In the genomic region with DNA sequence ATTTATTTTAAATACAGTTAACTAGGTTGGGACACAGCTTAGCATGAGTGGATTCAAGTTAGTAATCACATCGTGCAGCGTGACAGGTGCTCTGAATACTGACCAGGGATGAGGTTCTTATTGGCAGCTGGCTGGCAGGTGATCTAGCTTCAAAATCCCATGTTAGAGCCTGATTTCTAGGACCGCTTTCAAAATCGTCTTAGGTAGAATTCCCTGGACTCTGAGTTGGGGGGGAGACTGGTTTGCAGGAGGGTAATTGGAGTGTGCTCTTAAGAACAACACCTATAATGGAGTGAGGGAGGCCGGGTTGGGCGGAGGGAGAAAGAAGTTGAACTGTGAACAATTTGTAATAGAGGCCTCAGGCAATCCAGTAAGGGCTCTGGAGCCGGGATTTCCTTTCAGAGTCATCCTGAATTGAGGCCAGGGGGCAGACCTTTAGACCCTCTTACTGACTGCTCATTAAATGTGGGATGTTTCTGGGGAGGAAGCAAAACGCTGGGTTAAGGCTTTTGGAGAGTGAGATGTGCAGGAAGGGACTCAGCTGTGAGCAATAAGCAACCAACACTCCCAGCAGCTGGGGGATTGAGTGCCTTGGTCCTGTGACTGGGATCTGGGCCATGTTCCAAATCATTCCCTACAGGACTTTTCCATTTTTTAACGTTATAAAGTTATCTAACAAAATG, we compare ENCODE assay signal across 7 cellular contexts. TPM values are rescaled to one million over a fixed set of nuclear protein-coding genes. Genes with fewer than 3 reads are reported as not detected.
DNase-seq lines count a peak whose midpoint lies in the region; ATAC-seq and TF ChIP-seq lines count a peak whose summit lies in the region.

No MANE protein-coding gene starts in this region.

- H3K9me3 ChIP-seq in HEK293 (ENCODE audit: control insufficient read depth, insufficient read depth, low read depth, low read length): no peaks in the 10 kb centered on the region
- no peaks in the 10 kb centered on the region for H3K9me3 ChIP-seq in fibroblast of lung (ENCODE audit: control insufficient read depth, insufficient read depth, low read depth, low read length)
- H3K9me3 ChIP-seq in smooth muscle cell (replicated peaks; ENCODE audit: low read depth): no peaks in the 10 kb centered on the region

- H3K27ac ChIP-seq in HEK293 (ENCODE audit: extremely low read depth, low read depth, low read length) (no peak overlapping the region; the same call in 1 of the 2 replicates), RWPE1 (peak overlapping the region; percentile 39), fibroblast of lung (ENCODE audit: insufficient read depth, low read length) (no peak overlapping the region), smooth muscle cell (ENCODE audit: low read depth) (no peak overlapping the region)

- H3K4me3 ChIP-seq in HEK293 (ENCODE audit: low read depth, low read length): no peak overlapping the region
- peak overlapping the region in 2 of 4 experiments; percentile 96 to 100 for H3K4me3 ChIP-seq in fibroblast of lung (replicated peaks in 1 of 4; ENCODE audit: control extremely low read depth in 1 of 4, insufficient read depth in 1 of 4, low read depth in 3 of 4, low read length in 4 of 4)
- peak overlapping the region; percentile 79 for H3K4me3 ChIP-seq in smooth muscle cell

- CTCF ChIA-PET in HEK293 (lab: Yijun Ruan, JAX) (interaction anchor here (0.5 to 4.2 kb wide), 43 partner anchors 14 to 1717 kb away, joined by 3 to 66 read pairs (median 5); a partner anchor contains a TSS), RWPE1 (lab: Yijun Ruan, JAX) (interaction anchor here (0.6 to 2.5 kb wide), 7 partner anchors 16 to 1265 kb away, joined by 3 to 17 read pairs (median 3); a partner anchor contains a TSS)

- H3K79me2 ChIP-seq in fibroblast of lung (ENCODE audit: control insufficient read depth, insufficient read depth, low read length) (peaks cover 18% of the 10 kb centered on the region), smooth muscle cell (ENCODE audit: low read depth) (peaks cover 25% of the 10 kb centered on the region)

- H3K27me3 ChIP-seq in fibroblast of lung (ENCODE audit: control insufficient read depth, insufficient read depth, low read length): no peaks in the 10 kb centered on the region
- no peaks in the 10 kb centered on the region for H3K27me3 ChIP-seq in smooth muscle cell (ENCODE audit: low read depth)

- H3K36me3 ChIP-seq in HEK293 (ENCODE audit: control insufficient read depth in 2 of 2, insufficient read depth in 1 of 2, low read length in 2 of 2): peaks cover 13 to 26% of the 10 kb centered on the region in 2 experiments
- peaks cover 3% of the 10 kb centered on the region for H3K36me3 ChIP-seq in fibroblast of lung (ENCODE audit: control insufficient read depth, insufficient read depth, low read length)
- H3K36me3 ChIP-seq in smooth muscle cell (ENCODE audit: low read depth): peaks cover 8% of the 10 kb centered on the region

- H3F3A ChIP-seq in smooth muscle cell (ENCODE audit: low read depth): no peaks in the 10 kb centered on the region

- H3K9ac ChIP-seq in fibroblast of lung (ENCODE audit: insufficient read depth, low read length) (no peak overlapping the region), smooth muscle cell (ENCODE audit: low read depth) (no peak overlapping the region)

- no peak for ATAC-seq in GM19455 (IDR thresholded peaks at IDR 0.05; ENCODE audit: unreplicated experiment)
- no peak for ATAC-seq in GM19397 (IDR thresholded peaks at IDR 0.05; ENCODE audit: unreplicated experiment)

- H2AFZ ChIP-seq in fibroblast of lung (ENCODE audit: low read length): peak overlapping the region; percentile 54
- H2AFZ ChIP-seq in smooth muscle cell (ENCODE audit: low read depth): no peak overlapping the region

- peaks cover 2% of the 10 kb centered on the region; the same call in 1 of the 2 replicates for H3K4me1 ChIP-seq in HEK293 (ENCODE audit: control insufficient read depth, insufficient read depth, low read length)
- H3K4me1 ChIP-seq in fibroblast of lung (ENCODE audit: control insufficient read depth, extremely low read depth, insufficient read depth, low read length): peaks cover 2% of the 10 kb centered on the region
- peaks cover 8% of the 10 kb centered on the region for H3K4me1 ChIP-seq in smooth muscle cell (ENCODE audit: low read depth)

- POLR2A ChIA-PET in HEK293 (lab: Yijun Ruan, JAX) (interaction anchor here (0.7 to 2.6 kb wide), 10 partner anchors 17 to 1266 kb away, joined by 3 to 19 read pairs (median 5); a partner anchor contains a TSS), RWPE1 (lab: Yijun Ruan, JAX; ENCODE audit: low non-redundant PET) (interaction anchor here (1.0 kb wide), 1 partner anchor 145 kb away, joined by 4 read pairs; no protein-coding TSS in a partner anchor)

- TF ChIP-seq CTCF in HEK293 (tag by site-specific recombination; IDR thresholded peaks at IDR 0.05) (no peak), RWPE1 (conservative IDR thresholded peaks at IDR 0.05; ENCODE audit: low read depth) (0 out of 2 replicates have a peak, but pooled peaks have one; percentile 22), fibroblast of lung (conservative IDR thresholded peaks at IDR 0.05 in 1 of 2, IDR thresholded peaks at IDR 0.05 in 1 of 2; ENCODE audit: low read depth in 1 of 2, low read length in 2 of 2) (no peak), smooth muscle cell (IDR thresholded peaks at IDR 0.05; ENCODE audit: borderline replicate concordance, insufficient read depth, poor library complexity, severe bottlenecking) (no peak)

- H4K20me1 ChIP-seq in fibroblast of lung (ENCODE audit: control insufficient read depth, extremely low read depth, insufficient read depth, low read length) (no peaks in the 10 kb centered on the region), smooth muscle cell (ENCODE audit: low read depth) (no peaks in the 10 kb centered on the region)

- DNase-seq in RWPE1 (ENCODE audit: low spot score) (no peak), fibroblast of lung (ENCODE audit: low read depth in 2 of 2) (peak in 1 of 2 donors; percentile 8), smooth muscle cell (lab: John Stamatoyannopoulos, UW; ENCODE audit: unreplicated experiment) (no peak), cerebellar cortex (ENCODE audit: low spot score) (no peak)

- H3K4me2 ChIP-seq in fibroblast of lung (ENCODE audit: extremely low read depth, insufficient read depth, low read length): peak overlapping the region; percentile 99
- H3K4me2 ChIP-seq in smooth muscle cell: peak overlapping the region; percentile 97

- WGBS in smooth muscle cell (ENCODE audit: low lambda C conversion rate): 36% methylated on average over 9 of the region's 9 CpGs

TF ChIP-seq in HEK293, 187 proteins besides CTCF, POLR2A, EP300 and RAD21 (continues in another document):
- TF ChIP-seq, protein P1, sequence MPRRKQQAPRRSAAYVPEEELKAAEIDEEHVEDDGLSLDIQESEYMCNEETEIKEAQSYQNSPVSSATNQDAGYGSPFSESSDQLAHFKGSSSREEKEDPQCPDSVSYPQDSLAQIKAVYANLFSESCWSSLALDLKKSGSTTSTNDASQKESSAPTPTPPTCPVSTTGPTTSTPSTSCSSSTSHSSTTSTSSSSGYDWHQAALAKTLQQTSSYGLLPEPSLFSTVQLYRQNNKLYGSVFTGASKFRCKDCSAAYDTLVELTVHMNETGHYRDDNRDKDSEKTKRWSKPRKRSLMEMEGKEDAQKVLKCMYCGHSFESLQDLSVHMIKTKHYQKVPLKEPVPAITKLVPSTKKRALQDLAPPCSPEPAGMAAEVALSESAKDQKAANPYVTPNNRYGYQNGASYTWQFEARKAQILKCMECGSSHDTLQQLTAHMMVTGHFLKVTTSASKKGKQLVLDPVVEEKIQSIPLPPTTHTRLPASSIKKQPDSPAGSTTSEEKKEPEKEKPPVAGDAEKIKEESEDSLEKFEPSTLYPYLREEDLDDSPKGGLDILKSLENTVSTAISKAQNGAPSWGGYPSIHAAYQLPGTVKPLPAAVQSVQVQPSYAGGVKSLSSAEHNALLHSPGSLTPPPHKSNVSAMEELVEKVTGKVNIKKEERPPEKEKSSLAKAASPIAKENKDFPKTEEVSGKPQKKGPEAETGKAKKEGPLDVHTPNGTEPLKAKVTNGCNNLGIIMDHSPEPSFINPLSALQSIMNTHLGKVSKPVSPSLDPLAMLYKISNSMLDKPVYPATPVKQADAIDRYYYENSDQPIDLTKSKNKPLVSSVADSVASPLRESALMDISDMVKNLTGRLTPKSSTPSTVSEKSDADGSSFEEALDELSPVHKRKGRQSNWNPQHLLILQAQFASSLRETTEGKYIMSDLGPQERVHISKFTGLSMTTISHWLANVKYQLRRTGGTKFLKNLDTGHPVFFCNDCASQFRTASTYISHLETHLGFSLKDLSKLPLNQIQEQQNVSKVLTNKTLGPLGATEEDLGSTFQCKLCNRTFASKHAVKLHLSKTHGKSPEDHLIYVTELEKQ (tag by site-specific recombination; IDR thresholded peaks at IDR 0.05; ENCODE audit: borderline replicate concordance): no peak
- TF ChIP-seq ZNF274 (IDR thresholded peaks at IDR 0.05; ENCODE audit: low read length) (no peak), ZNF274 (tag by site-specific recombination; IDR thresholded peaks at IDR 0.05; ENCODE audit: borderline replicate concordance) (no peak), HOXC10 (CRISPR knock-in tag; IDR thresholded peaks at IDR 0.05) (no peak), ZNF600 (tag by site-specific recombination; IDR thresholded peaks at IDR 0.05) (no peak), SCRT1 (tag by site-specific recombination; IDR thresholded peaks at IDR 0.05; ENCODE audit: borderline replicate concordance) (peak; percentile 7), ZNF184 (tag by site-specific recombination; IDR thresholded peaks at IDR 0.05) (no peak), ZBTB1 (tag by site-specific recombination; IDR thresholded peaks at IDR 0.05) (no peak)
- TF ChIP-seq, protein P2, sequence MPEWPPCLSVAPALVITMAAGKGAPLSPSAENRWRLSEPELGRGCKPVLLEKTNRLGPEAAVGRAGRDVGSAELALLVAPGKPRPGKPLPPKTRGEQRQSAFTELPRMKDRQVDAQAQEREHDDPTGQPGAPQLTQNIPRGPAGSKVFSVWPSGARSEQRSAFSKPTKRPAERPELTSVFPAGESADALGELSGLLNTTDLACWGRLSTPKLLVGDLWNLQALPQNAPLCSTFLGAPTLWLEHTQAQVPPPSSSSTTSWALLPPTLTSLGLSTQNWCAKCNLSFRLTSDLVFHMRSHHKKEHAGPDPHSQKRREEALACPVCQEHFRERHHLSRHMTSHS (tag by site-specific recombination; IDR thresholded peaks at IDR 0.05): no peak
- TF ChIP-seq, protein P3, sequence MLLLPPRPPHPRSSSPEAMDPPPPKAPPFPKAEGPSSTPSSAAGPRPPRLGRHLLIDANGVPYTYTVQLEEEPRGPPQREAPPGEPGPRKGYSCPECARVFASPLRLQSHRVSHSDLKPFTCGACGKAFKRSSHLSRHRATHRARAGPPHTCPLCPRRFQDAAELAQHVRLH (tag by site-specific recombination; IDR thresholded peaks at IDR 0.05): no peak

RNA-seq across cellular contexts. Expression of a gene that starts 0.9 kb away (rescaled TPM):
- 27.1 and 28.5 TPM in 2 replicates for total RNA-seq in fibroblast of lung
- 17.8 and 18.4 TPM in 2 replicates for polyA plus RNA-seq in fibroblast of lung
- polyA plus RNA-seq in fibroblast of lung (2012): 15.1 and 15.5 TPM in 2 replicates
- polyA minus RNA-seq in fibroblast of lung (ENCODE audit: low replicate concordance): 5.6 and 7.5 TPM in 2 replicates
- 22.5 and 32.6 TPM in 2 replicates for total RNA-seq in smooth muscle cell
- polyA plus RNA-seq in smooth muscle cell: 25.4 and 25.9 TPM in 2 replicates
